In the genomic region with DNA sequence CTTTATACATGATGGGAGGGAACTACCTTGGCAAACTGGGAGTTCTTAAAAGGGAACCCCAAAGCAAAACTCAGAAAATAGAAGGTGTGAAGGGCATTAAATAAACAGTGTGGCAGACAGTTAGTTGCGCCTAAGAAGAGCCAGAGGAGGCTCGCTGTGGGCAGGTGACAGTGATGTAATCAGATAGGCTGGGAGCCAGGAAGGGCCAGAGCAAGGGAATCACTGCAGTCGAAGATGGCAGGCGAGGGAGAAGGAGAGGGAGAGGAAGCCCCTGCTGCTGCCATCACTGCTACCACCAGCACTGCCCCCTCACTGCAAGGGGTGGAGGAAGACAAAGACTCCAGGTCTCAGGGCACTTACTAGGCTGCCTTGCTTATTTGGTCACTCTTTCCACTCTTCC, we compare ENCODE assay signal across 25 cellular contexts.
"Had no signal": no experiment of that assay in that cellular context is flagged by ENCODE, and none has a peak within 500 bp of the region (broad histone marks: within the 10 kb centered on the region; RNA-seq: fewer than 3 reads in every experiment).

No MANE protein-coding gene starts in this region.

- H3K27ac ChIP-seq: SJSA1, SK-N-MC had no signal

- H3K27ac Mint-ChIP-seq: IgD-negative memory B cell had no signal

- H3K27me3 Mint-ChIP-seq: IgD-negative memory B cell had no signal

- FAIRE-seq: HepG2, RCC 7860 had no signal

- H3K4me3 Mint-ChIP-seq: IgD-negative memory B cell had no signal

- ATAC-seq: HepG2 had no signal

- H3K4me1 Mint-ChIP-seq: IgD-negative memory B cell had no signal

- H3K27me3 ChIP-seq: MG63, SJSA1 had no signal

- DNase-seq: KBM-7, MG63, NCI-H1092, NCI-H1105 treated with DMSO at 0.1 percent for 48 hours, NCI-H1417 treated with DMSO at 0.1 percent for 48 hours, NCI-H146, NCI-H1694 treated with DMSO at 0.1 percent for 48 hours, NCI-H1930, NCI-H2081, NCI-H2107, NCI-H2227 treated with DMSO at 0.1 percent for 48 hours, NCI-H446, NCI-H510A, NCI-H524 treated with DMSO at 0.1 percent for 48 hours, NCI-H69, NCI-H774, OCI-M1, Right ventricle myocardium superior, RPMI8226, SIG-M5 had no signal

- H3K4me3 ChIP-seq: MG63, SJSA1, SK-N-MC had no signal
